In the genomic region with DNA sequence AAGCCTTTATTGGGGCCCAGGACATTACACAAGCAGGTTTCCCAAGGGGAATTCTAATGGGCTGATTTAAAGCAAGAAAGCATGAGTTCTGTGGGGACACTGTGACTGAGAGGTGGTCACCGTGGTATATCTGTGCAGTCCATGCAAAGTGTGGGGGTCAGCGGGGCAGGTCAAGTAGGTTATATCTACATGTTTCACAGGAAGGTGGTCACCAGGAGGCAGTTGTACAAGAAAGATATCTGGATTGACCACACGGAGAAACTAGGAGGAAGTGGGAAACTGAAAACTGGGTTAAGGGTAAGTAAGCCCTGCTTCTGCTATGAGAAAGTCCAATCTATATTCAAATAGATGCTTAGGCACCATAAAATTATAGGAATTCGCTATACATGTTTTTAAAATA, we compare ENCODE assay signal across 24 cellular contexts.
"Had no signal": no experiment of that assay in that cellular context is flagged by ENCODE, and none has a peak within 500 bp of the region (broad histone marks: within the 10 kb centered on the region; RNA-seq: fewer than 3 reads in every experiment).

No MANE protein-coding gene starts in this region.

- H3K4me3 ChIP-seq: cardiac muscle cell, SK-N-MC had no signal

- H3K27me3 Mint-ChIP-seq: activated T-helper 17 cell treated with anti-CD3 and anti-CD28 coated beads, Interleukin-2, amount 50 U/mL, for 72 hours had no signal

- H3K36me3 ChIP-seq: brain microvascular endothelial cell, cardiac muscle cell had no signal

- H3K27me3 ChIP-seq: brain microvascular endothelial cell, cardiac muscle cell had no signal

- H3K27ac Mint-ChIP-seq: activated CD4-positive, alpha-beta memory T cell treated with anti-CD3 and anti-CD28 coated beads, Interleukin-2, amount 10 ng/mL, durations not matched to agents 7 days and 5 days; activated naive CD4-positive, alpha-beta T cell treated with anti-CD3 and anti-CD28 coated beads for 36 hours; activated naive CD8-positive, alpha-beta T cell; activated T-helper 17 cell treated with anti-CD3 and anti-CD28 coated beads, Interleukin-2, amount 50 U/mL, for 72 hours had no signal

- H3K9me3 Mint-ChIP-seq: activated CD4-positive, alpha-beta memory T cell treated with anti-CD3 and anti-CD28 coated beads, Interleukin-2, amount 10 ng/mL, durations not matched to agents 7 days and 5 days; activated naive CD4-positive, alpha-beta T cell treated with anti-CD3 and anti-CD28 coated beads for 36 hours; activated T-helper 17 cell treated with anti-CD3 and anti-CD28 coated beads, Interleukin-2, amount 50 U/mL, for 72 hours had no signal

- H3K4me3 Mint-ChIP-seq: activated CD4-positive, alpha-beta memory T cell treated with anti-CD3 and anti-CD28 coated beads, Interleukin-2, amount 10 ng/mL, durations not matched to agents 7 days and 5 days; activated naive CD4-positive, alpha-beta T cell treated with anti-CD3 and anti-CD28 coated beads for 36 hours; activated naive CD8-positive, alpha-beta T cell; activated T-helper 17 cell treated with anti-CD3 and anti-CD28 coated beads, Interleukin-2, amount 50 U/mL, for 72 hours had no signal

- ATAC-seq: activated T-helper 17 cell treated with anti-CD3 and anti-CD28 coated beads, Interleukin-2, amount 50 U/mL, for 72 hours; Panc1; Right ventricle myocardium inferior had no signal

- H3K27ac ChIP-seq: brain microvascular endothelial cell, cardiac muscle cell, SK-N-MC, VCaP had no signal

- H3K4me1 Mint-ChIP-seq: activated CD4-positive, alpha-beta memory T cell treated with anti-CD3 and anti-CD28 coated beads, Interleukin-2, amount 10 ng/mL, durations not matched to agents 7 days and 5 days; activated T-helper 17 cell treated with anti-CD3 and anti-CD28 coated beads, Interleukin-2, amount 50 U/mL, for 72 hours had no signal

- DNase-seq: activated CD4-positive, alpha-beta memory T cell treated with anti-CD3 and anti-CD28 coated beads, Interleukin-2, amount 10 ng/mL, durations not matched to agents 7 days and 5 days; activated CD4-positive, alpha-beta T cell treated with anti-CD3 and anti-CD28 coated beads, Interleukin-2, amount 50 U/mL, for 1 hour; activated CD4-positive, CD25-positive, alpha-beta regulatory T cell; activated gamma-delta T cell; activated naive CD4-positive, alpha-beta T cell treated with anti-CD3 and anti-CD28 coated beads for 36 hours; activated T-cell treated with anti-CD3 and anti-CD28 coated beads for 4 hours; activated T-cell treated with anti-CD3 and anti-CD28 coated beads, Interleukin-2, amount 50 U/mL, for 48 hours; brain microvascular endothelial cell; KBM-7; NCI-H1105 treated with DMSO at 0.1 percent for 48 hours; NCI-H1436 treated with DMSO at 0.1 percent for 48 hours; NCI-H187; NCI-H2081; NCI-H446; NCI-H524; RPMI8226; T-helper 1 cell had no signal
